ENCODE assay signal across 29 cellular contexts in genomic region chr19:11148001-11148400, GRCh38.
"Had no signal": no experiment of that assay in that cellular context is flagged by ENCODE, and none has a peak within 500 bp of the region (broad histone marks: within the 10 kb centered on the region; RNA-seq: fewer than 3 reads in every experiment).

No MANE protein-coding gene starts in this region.

- H3K9me3 ChIP-seq: lower lobe of right lung, right lobe of liver, uterus had no signal

- DNase-seq: activated CD4-positive, alpha-beta memory T cell treated with anti-CD3 and anti-CD28 coated beads, Interleukin-2, amount 10 ng/mL, durations not matched to agents 7 days and 5 days; activated CD4-positive, alpha-beta T cell treated with anti-CD3 and anti-CD28 coated beads for 1 hour; activated CD4-positive, alpha-beta T cell treated with anti-CD3 and anti-CD28 coated beads, Interleukin-2, amount 10 ng/mL, durations not matched to agents 7 days and 5 days; activated CD8-positive, alpha-beta memory T cell treated with anti-CD3 and anti-CD28 coated beads, Interleukin-2, amount 50 U/mL, for 48 hours; activated gamma-delta T cell; activated naive CD4-positive, alpha-beta T cell treated with anti-CD3 and anti-CD28 coated beads, Interleukin-2, amount 10 ng/mL, durations not matched to agents 7 days and 5 days; activated naive CD8-positive, alpha-beta T cell treated with anti-CD3 and anti-CD28 coated beads, Interleukin-2, amount 10 ng/mL, durations not matched to agents 7 days and 5 days; activated T-cell treated with anti-CD3 and anti-CD28 coated beads, Interleukin-2, amount 50 U/mL, for 24 hours; brain microvascular endothelial cell; central memory CD4-positive, alpha-beta T cell; endodermal cell; head of caudate nucleus; hypothalamus; immature natural killer cell; kidney; lower lobe of right lung; mesendoderm; right lobe of liver; stimulated activated CD4-positive, alpha-beta T cell treated with anti-CD3 and anti-CD28 coated beads, Interleukin-2, amount 100 ng/mL, for 48 hours; stimulated activated naive CD4-positive, alpha-beta T cell treated with Interleukin-2 at 50 U/mL for 16 hours; SW 1271; T-helper 17 cell; T1000; uterus had no signal

- H3K27ac Mint-ChIP-seq: activated CD4-positive, alpha-beta memory T cell treated with anti-CD3 and anti-CD28 coated beads, Interleukin-2, amount 10 ng/mL, durations not matched to agents 7 days and 5 days; activated CD4-positive, alpha-beta T cell treated with anti-CD3 and anti-CD28 coated beads, Interleukin-2, amount 10 ng/mL, durations not matched to agents 7 days and 5 days; activated naive CD4-positive, alpha-beta T cell treated with anti-CD3 and anti-CD28 coated beads, Interleukin-2, amount 10 ng/mL, durations not matched to agents 7 days and 5 days; activated naive CD8-positive, alpha-beta T cell treated with anti-CD3 and anti-CD28 coated beads, Interleukin-2, amount 10 ng/mL, durations not matched to agents 7 days and 5 days; activated T-cell treated with anti-CD3 and anti-CD28 coated beads, Interleukin-2, amount 50 U/mL, for 24 hours; endodermal cell; immature natural killer cell; T-helper 17 cell; type B pancreatic cell; WTC11 had no signal

- H3K27ac ChIP-seq: brain microvascular endothelial cell, lower lobe of right lung, parathyroid adenoma, right lobe of liver had no signal

- H3K4me3 ChIP-seq: lower lobe of right lung, right lobe of liver, uterus had no signal

- H3K4me3 Mint-ChIP-seq: activated CD4-positive, alpha-beta memory T cell treated with anti-CD3 and anti-CD28 coated beads, Interleukin-2, amount 10 ng/mL, durations not matched to agents 7 days and 5 days; activated CD4-positive, alpha-beta T cell treated with anti-CD3 and anti-CD28 coated beads, Interleukin-2, amount 10 ng/mL, durations not matched to agents 7 days and 5 days; activated naive CD4-positive, alpha-beta T cell treated with anti-CD3 and anti-CD28 coated beads, Interleukin-2, amount 10 ng/mL, durations not matched to agents 7 days and 5 days; activated naive CD8-positive, alpha-beta T cell treated with anti-CD3 and anti-CD28 coated beads, Interleukin-2, amount 10 ng/mL, durations not matched to agents 7 days and 5 days; activated T-cell treated with anti-CD3 and anti-CD28 coated beads, Interleukin-2, amount 50 U/mL, for 24 hours; dendritic cell treated with granulocyte-macrophage colony-stimulating factor and Interleukin-4, amounts not matched to agents 40 ng/mL and 50 ng/mL, for 4 days; endodermal cell; immature natural killer cell; T-helper 17 cell; type B pancreatic cell; WTC11 had no signal

- H3K27me3 ChIP-seq: brain microvascular endothelial cell, right lobe of liver, uterus had no signal

- H3K9me3 Mint-ChIP-seq: activated CD4-positive, alpha-beta memory T cell treated with anti-CD3 and anti-CD28 coated beads, Interleukin-2, amount 10 ng/mL, durations not matched to agents 7 days and 5 days; activated CD4-positive, alpha-beta T cell treated with anti-CD3 and anti-CD28 coated beads, Interleukin-2, amount 10 ng/mL, durations not matched to agents 7 days and 5 days; activated naive CD4-positive, alpha-beta T cell treated with anti-CD3 and anti-CD28 coated beads, Interleukin-2, amount 10 ng/mL, durations not matched to agents 7 days and 5 days; activated naive CD8-positive, alpha-beta T cell treated with anti-CD3 and anti-CD28 coated beads, Interleukin-2, amount 10 ng/mL, durations not matched to agents 7 days and 5 days; activated T-cell treated with anti-CD3 and anti-CD28 coated beads, Interleukin-2, amount 50 U/mL, for 24 hours; dendritic cell treated with granulocyte-macrophage colony-stimulating factor and Interleukin-4, amounts not matched to agents 40 ng/mL and 50 ng/mL, for 4 days; endodermal cell; immature natural killer cell; type B pancreatic cell had no signal

- H3K36me3 ChIP-seq: brain microvascular endothelial cell, lower lobe of right lung, right lobe of liver, uterus had no signal

- H3K27me3 Mint-ChIP-seq: activated CD4-positive, alpha-beta memory T cell treated with anti-CD3 and anti-CD28 coated beads, Interleukin-2, amount 10 ng/mL, durations not matched to agents 7 days and 5 days; activated CD4-positive, alpha-beta T cell treated with anti-CD3 and anti-CD28 coated beads, Interleukin-2, amount 10 ng/mL, durations not matched to agents 7 days and 5 days; activated naive CD4-positive, alpha-beta T cell treated with anti-CD3 and anti-CD28 coated beads, Interleukin-2, amount 10 ng/mL, durations not matched to agents 7 days and 5 days; activated naive CD8-positive, alpha-beta T cell treated with anti-CD3 and anti-CD28 coated beads, Interleukin-2, amount 10 ng/mL, durations not matched to agents 7 days and 5 days; activated T-cell treated with anti-CD3 and anti-CD28 coated beads, Interleukin-2, amount 50 U/mL, for 24 hours; dendritic cell treated with granulocyte-macrophage colony-stimulating factor and Interleukin-4, amounts not matched to agents 40 ng/mL and 50 ng/mL, for 4 days; T-helper 17 cell; type B pancreatic cell had no signal

- ATAC-seq: esophagus mucosa, lower lobe of right lung, right lobe of liver, T-helper 17 cell, WTC11 had no signal

- H3K4me1 Mint-ChIP-seq: endodermal cell, T-helper 17 cell had no signal
